In the genomic region with DNA sequence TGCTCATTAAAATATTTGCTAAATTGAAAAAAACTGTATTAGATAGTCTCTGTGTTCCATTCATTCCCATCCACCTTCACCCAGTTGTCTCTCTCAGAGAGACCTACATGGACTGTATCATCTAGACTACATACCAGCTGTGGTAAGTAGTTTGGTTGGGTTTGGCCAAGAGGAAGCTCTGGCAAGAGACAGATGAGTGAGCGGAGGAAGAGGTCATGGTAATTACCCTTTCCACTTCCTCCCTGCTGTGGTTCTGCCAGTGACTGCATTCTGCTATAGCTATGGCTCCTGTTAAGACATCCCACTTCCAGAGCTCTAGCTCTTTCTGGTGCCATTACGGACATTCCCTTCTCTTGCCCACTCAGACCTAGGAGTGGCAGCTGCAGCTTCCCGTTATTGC, we compare ENCODE assay signal across 13 cellular contexts.
"Had no signal": no experiment of that assay in that cellular context is flagged by ENCODE, and none has a peak within 500 bp of the region (broad histone marks: within the 10 kb centered on the region; RNA-seq: fewer than 3 reads in every experiment).

No MANE protein-coding gene starts in this region.

- H3K4me3 ChIP-seq: body of pancreas, esophagus squamous epithelium, thyroid gland had no signal

- H3K9me3 ChIP-seq: body of pancreas, thyroid gland had no signal

- H3K27me3 Mint-ChIP-seq: activated CD4-positive, alpha-beta memory T cell treated with anti-CD3 and anti-CD28 coated beads for 36 hours; activated CD4-positive, alpha-beta T cell treated with anti-CD3 and anti-CD28 coated beads for 36 hours; effector memory CD8-positive, alpha-beta T cell; memory B cell had no signal

- H3K27me3 ChIP-seq: body of pancreas, esophagus squamous epithelium, thyroid gland had no signal

- H3K27ac ChIP-seq: body of pancreas, esophagus squamous epithelium, thyroid gland had no signal

- H3K9me3 Mint-ChIP-seq: memory B cell had no signal

- H3K4me1 Mint-ChIP-seq: activated CD4-positive, alpha-beta T cell treated with anti-CD3 and anti-CD28 coated beads for 36 hours; WTC11 had no signal

- H3K27ac Mint-ChIP-seq: activated CD4-positive, alpha-beta memory T cell treated with anti-CD3 and anti-CD28 coated beads for 36 hours; activated CD4-positive, alpha-beta T cell treated with anti-CD3 and anti-CD28 coated beads for 36 hours; effector memory CD8-positive, alpha-beta T cell; memory B cell; WTC11 had no signal

- H3K36me3 ChIP-seq: esophagus squamous epithelium, thyroid gland had no signal

- H3K4me3 Mint-ChIP-seq: activated CD4-positive, alpha-beta memory T cell treated with anti-CD3 and anti-CD28 coated beads for 36 hours; activated CD4-positive, alpha-beta T cell treated with anti-CD3 and anti-CD28 coated beads for 36 hours; effector memory CD8-positive, alpha-beta T cell; memory B cell; WTC11 had no signal

- H3K36me3 Mint-ChIP-seq: activated CD4-positive, alpha-beta memory T cell treated with anti-CD3 and anti-CD28 coated beads for 36 hours; memory B cell; WTC11 had no signal

- FAIRE-seq: urothelium cell line had no signal

- H3K4me1 ChIP-seq: body of pancreas, esophagus squamous epithelium, thyroid gland had no signal

- DNase-seq: activated CD4-positive, alpha-beta memory T cell treated with anti-CD3 and anti-CD28 coated beads for 36 hours; activated CD4-positive, alpha-beta T cell treated with anti-CD3 and anti-CD28 coated beads for 36 hours; activated naive CD4-positive, alpha-beta T cell treated with Interleukin-2 at 50 U/mL for 16 hours; body of pancreas; effector memory CD8-positive, alpha-beta T cell; esophagus squamous epithelium; occipital lobe; retina; stimulated activated naive CD4-positive, alpha-beta T cell treated with Interleukin-2 at 50 U/mL for 16 hours; thyroid gland had no signal
